14 cellular contexts compared by ENCODE assay signal in the genomic region with DNA sequence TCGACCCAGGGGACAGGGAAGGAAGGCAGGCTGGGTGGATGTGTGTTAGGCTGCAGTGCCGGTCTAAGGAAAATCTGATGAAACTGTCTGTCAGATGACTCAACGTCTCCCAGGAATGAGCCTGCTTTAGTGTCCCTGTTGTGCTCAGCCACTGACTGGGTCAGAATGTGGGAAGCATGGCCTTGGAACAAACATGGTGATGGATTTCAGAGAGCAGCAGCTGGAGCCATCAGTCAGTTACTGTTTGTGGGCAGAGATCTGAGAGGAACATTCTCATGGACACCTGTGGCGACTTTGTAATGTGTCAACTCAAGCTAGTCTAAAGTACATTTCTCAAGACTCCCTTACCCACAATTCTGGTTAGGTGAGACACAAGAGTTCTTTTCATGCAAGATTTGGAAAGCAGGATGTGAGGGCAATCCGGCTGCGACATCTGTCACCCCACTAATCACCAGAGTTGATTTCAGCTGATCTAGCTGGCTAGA.
DNase-seq lines count a peak whose midpoint lies in the region; ATAC-seq and TF ChIP-seq lines count a peak whose summit lies in the region.
"Had no signal": no experiment of that assay in that cellular context is flagged by ENCODE, and none has a peak within 500 bp of the region (broad histone marks: within the 10 kb centered on the region; RNA-seq: fewer than 3 reads in every experiment).

No MANE protein-coding gene starts in this region.

- no peak overlapping the region for H4K91ac ChIP-seq in mesenchymal stem cell (ENCODE audit: low read length)

- no peak overlapping the region for H3K27ac ChIP-seq in AG04450 (ENCODE audit: low read depth, low read length)
- H3K27ac ChIP-seq in KOPT-K1 (ENCODE audit: low read depth, low read length, poor library complexity, severe bottlenecking), result peak overlapping the region; percentile 22
- H3K27ac ChIP-seq in mammary epithelial cell (ENCODE audit: insufficient read depth, low read depth, low read length), result no peak overlapping the region
- H3K27ac ChIP-seq in mesenchymal stem cell (ENCODE audit: low read length, poor library complexity, severe bottlenecking), result peak overlapping the region; percentile 2
- H3K27ac ChIP-seq in CD8-positive, alpha-beta memory T cell (ENCODE audit: low read depth, low read length), result no peak overlapping the region
- H3K27ac ChIP-seq: BLaER1, sigmoid colon had no signal

- in situ Hi-C loops in mammary epithelial cell (cut with MboI; ENCODE audit: low sequenced_read_pairs in 2 of 2), result no loop called here

- no peak overlapping the region for H3K23ac ChIP-seq in mesenchymal stem cell (ENCODE audit: low read length in 2 of 2)

- H4K8ac ChIP-seq in mesenchymal stem cell (ENCODE audit: low read length), result no peak overlapping the region

- peak overlapping the region in 1 of 2 experiments; percentile 24 for H2BK12ac ChIP-seq in mesenchymal stem cell (ENCODE audit: low read length in 2 of 2)

- H2BK15ac ChIP-seq in mesenchymal stem cell (ENCODE audit: low read depth, poor library complexity, severe bottlenecking), result no peak overlapping the region

- H3K79me1 ChIP-seq in mesenchymal stem cell (replicated peaks; ENCODE audit: low read length, poor library complexity, severe bottlenecking), result peaks cover 19% of the 10 kb centered on the region

- 80% methylated on average over 6 of the region's 6 CpGs for WGBS in mammary epithelial cell (ENCODE audit: low coverage, missing lambda C conversion rate)
- 78% methylated on average over 6 of the region's 6 CpGs for WGBS in mesenchymal stem cell

- H3K4ac ChIP-seq in mesenchymal stem cell (ENCODE audit: low read depth in 1 of 2, low read length in 2 of 2), result no peak overlapping the region

- TF ChIP-seq CTCF in AG04450 (IDR thresholded peaks at IDR 0.05; ENCODE audit: low read depth, low read length) (no peak), mammary epithelial cell (conservative IDR thresholded peaks at IDR 0.05 in 1 of 2, IDR thresholded peaks at IDR 0.05 in 1 of 2; ENCODE audit: extremely low read depth in 1 of 2, insufficient read depth in 1 of 2, low read depth in 1 of 2, low read length in 2 of 2) (no peak)

- H2BK5ac ChIP-seq in mesenchymal stem cell (ENCODE audit: low read depth, low read length, poor library complexity, severe bottlenecking), result no peak overlapping the region

- H2AK5ac ChIP-seq in mesenchymal stem cell (ENCODE audit: low read length, severe bottlenecking), result no peak overlapping the region

- H2AFZ ChIP-seq in mammary epithelial cell (ENCODE audit: low read depth, low read length) (no peak overlapping the region), mesenchymal stem cell (ENCODE audit: low read depth, low read length) (no peak overlapping the region)

- no peak overlapping the region for H3K4me2 ChIP-seq in mammary epithelial cell (ENCODE audit: insufficient read depth, low read depth, low read length)
- H3K4me2 ChIP-seq in mesenchymal stem cell (ENCODE audit: low read length, poor library complexity, severe bottlenecking), result no peak overlapping the region
- H3K4me2 ChIP-seq: BLaER1 had no signal

- POLR2A ChIA-PET in AG04450 (lab: Yijun Ruan, JAX), result no interaction called here
- POLR2A ChIA-PET in CD8-positive, alpha-beta memory T cell (lab: Charles Lee), result no interaction called here

- H3K9me3 ChIP-seq in AG04450 (ENCODE audit: control insufficient read depth, insufficient read depth, low read length) (no peaks in the 10 kb centered on the region), KOPT-K1 (ENCODE audit: insufficient read depth, low read length, poor library complexity, severe bottlenecking) (peaks cover 24% of the 10 kb centered on the region), mammary epithelial cell (replicated peaks; ENCODE audit: insufficient read depth, low read length) (no peaks in the 10 kb centered on the region), mesenchymal stem cell (ENCODE audit: control insufficient read depth, low read length) (no peaks in the 10 kb centered on the region)
- H3K9me3 ChIP-seq in CD8-positive, alpha-beta memory T cell (ENCODE audit: low read length), result no peaks in the 10 kb centered on the region
- H3K9me3 ChIP-seq: sigmoid colon had no signal

- H3K4me1 ChIP-seq in mammary epithelial cell (ENCODE audit: insufficient read depth, low read length) (peaks cover 12% of the 10 kb centered on the region), mesenchymal stem cell (ENCODE audit: control insufficient read depth, insufficient read depth, low read depth, low read length) (peaks cover 5% of the 10 kb centered on the region)
- H3K4me1 ChIP-seq in CD8-positive, alpha-beta memory T cell (ENCODE audit: insufficient read depth, low read length), result no peaks in the 10 kb centered on the region
- H3K4me1 ChIP-seq: BLaER1, sigmoid colon had no signal

- dilution Hi-C loops in mammary epithelial cell (cut with HindIII; ENCODE audit: low sequenced_read_pairs), result no loop called here

- no TSS peak for BruUV-seq in mammary epithelial cell (replicated peaks; lab: Mats Ljungman, UMichigan)

- H3K9ac ChIP-seq in mammary epithelial cell (ENCODE audit: insufficient read depth, low read length), result no peak overlapping the region
- no peak overlapping the region for H3K9ac ChIP-seq in mesenchymal stem cell (ENCODE audit: low read length)
- H3K9ac ChIP-seq: BLaER1 had no signal

- H3K4me3 ChIP-seq in AG04450 (ENCODE audit: low read depth, low read length) (no peak overlapping the region), mammary epithelial cell (replicated peaks in 1 of 3; ENCODE audit: insufficient read depth in 1 of 3, low read depth in 2 of 3, low read length in 3 of 3) (no peak overlapping the region), mesenchymal stem cell (ENCODE audit: insufficient read depth in 1 of 2, low read depth in 1 of 2, low read length in 2 of 2) (no peak overlapping the region)
- no peak overlapping the region for H3K4me3 ChIP-seq in CD8-positive, alpha-beta memory T cell (ENCODE audit: low read length)
- H3K4me3 ChIP-seq: BLaER1, sigmoid colon had no signal

- CTCF ChIA-PET in AG04450 (lab: Charles Lee), result interaction anchor here (1.0 kb wide), 1 partner anchor 313 kb away, joined by 3 read pairs; no protein-coding TSS in a partner anchor
- CTCF ChIA-PET in mammary epithelial cell (lab: Charles Lee; ENCODE audit: low non-redundant PET), result no interaction called here
- CTCF ChIA-PET in CD8-positive, alpha-beta memory T cell (lab: Charles Lee), result no interaction called here

- no peak overlapping the region for H3K4me3 Mint-ChIP-seq in CD8-positive, alpha-beta memory T cell
- H3K4me3 Mint-ChIP-seq: activated naive CD4-positive, alpha-beta T cell treated with anti-CD3 and anti-CD28 coated beads, Interleukin-2, amount 10 ng/mL, durations not matched to agents 7 days and 5 days had no signal

- H2BK120ac ChIP-seq in mesenchymal stem cell (ENCODE audit: low read depth, low read length), result no peak overlapping the region

- H3K9me3 Mint-ChIP-seq in CD8-positive, alpha-beta memory T cell, result peaks cover 0 to 2% (median 0%) of the 10 kb centered on the region in 5 donors

- no peaks in the 10 kb centered on the region for H3K79me2 ChIP-seq in mammary epithelial cell (ENCODE audit: insufficient read depth, low read length)

- intact Hi-C loops in mammary epithelial cell (cut with micrococcal nuclease) (no loop called here), left colon (cut with DNase I, micrococcal nuclease) (no loop called here)

- peaks cover 31 to 56% (median 41%) of the 10 kb centered on the region in 3 donors for H3K36me3 Mint-ChIP-seq in CD8-positive, alpha-beta memory T cell

- peak; percentile 18 for DNase-seq in AG04450 (ENCODE audit: low read depth, low spot score)
- peak; percentile 54 for DNase-seq in mammary epithelial cell
- DNase-seq in mesenchymal stem cell, result peak; percentile 90
- DNase-seq in cerebellar cortex (ENCODE audit: low spot score), result no peak
- DNase-seq in CD8-positive, alpha-beta memory T cell, result no peak
- DNase-seq in left colon, result no peak
- DNase-seq: activated CD4-positive, alpha-beta T cell treated with anti-CD3 and anti-CD28 coated beads for 48 hours; activated naive CD4-positive, alpha-beta T cell treated with anti-CD3 and anti-CD28 coated beads, Interleukin-2, amount 10 ng/mL, durations not matched to agents 7 days and 5 days; Karpas-422; NCI-H510A treated with DMSO at 0.1 percent for 48 hours; sigmoid colon had no signal

- no peak for ATAC-seq in left colon
- ATAC-seq in GM21825 (IDR thresholded peaks at IDR 0.05; ENCODE audit: unreplicated experiment), result no peak

- peak overlapping the region in 1 of 2 experiments; percentile 64 for H3K18ac ChIP-seq in mesenchymal stem cell (ENCODE audit: low read depth in 1 of 2, low read length in 2 of 2)

- no peaks in the 10 kb centered on the region for H4K20me1 ChIP-seq in mammary epithelial cell (ENCODE audit: insufficient read depth, low read length)
- H4K20me1 ChIP-seq: BLaER1 had no signal

- no peak overlapping the region for H3K14ac ChIP-seq in mesenchymal stem cell (ENCODE audit: low read length in 2 of 2)

- H3K27ac Mint-ChIP-seq in CD8-positive, alpha-beta memory T cell, result no peak overlapping the region
- H3K27ac Mint-ChIP-seq: activated naive CD4-positive, alpha-beta T cell treated with anti-CD3 and anti-CD28 coated beads, Interleukin-2, amount 10 ng/mL, durations not matched to agents 7 days and 5 days had no signal

- no peaks in the 10 kb centered on the region for H3K27me3 Mint-ChIP-seq in CD8-positive, alpha-beta memory T cell
- H3K27me3 Mint-ChIP-seq: activated naive CD4-positive, alpha-beta T cell treated with anti-CD3 and anti-CD28 coated beads, Interleukin-2, amount 10 ng/mL, durations not matched to agents 7 days and 5 days had no signal

- H3K4me1 Mint-ChIP-seq in CD8-positive, alpha-beta memory T cell, result no peaks in the 10 kb centered on the region

- H3K36me3 ChIP-seq in KOPT-K1 (ENCODE audit: insufficient read depth, low read length) (peaks cover 38% of the 10 kb centered on the region), mammary epithelial cell (ENCODE audit: insufficient read depth, low read length) (peaks cover 2% of the 10 kb centered on the region), mesenchymal stem cell (ENCODE audit: control insufficient read depth in 1 of 2, insufficient read depth in 2 of 2, low read depth in 1 of 2, low read length in 2 of 2) (peaks cover 16 to 19% of the 10 kb centered on the region in 2 experiments)
- H3K36me3 ChIP-seq in CD8-positive, alpha-beta memory T cell (ENCODE audit: insufficient read depth, low read length), result peaks cover 8% of the 10 kb centered on the region

- no peaks in the 10 kb centered on the region for H3K27me3 ChIP-seq in AG04450 (ENCODE audit: control insufficient read depth, insufficient read depth, low read length)
- H3K27me3 ChIP-seq in mammary epithelial cell (ENCODE audit: insufficient read depth, low read length), result no peaks in the 10 kb centered on the region
- H3K27me3 ChIP-seq in mesenchymal stem cell (ENCODE audit: control insufficient read depth in 1 of 2, insufficient read depth in 1 of 2, low read length in 2 of 2), result no peaks in the 10 kb centered on the region
- no peaks in the 10 kb centered on the region for H3K27me3 ChIP-seq in CD8-positive, alpha-beta memory T cell (ENCODE audit: insufficient read depth, low read length, poor library complexity, severe bottlenecking)
- H3K27me3 ChIP-seq: BLaER1, sigmoid colon had no signal

Comparison
In these comparisons a context has a peak if more than half of its experiments do, and no peak if none do; other contexts are left out.
1. DNase-seq: peak in AG04450 (single experiment), mammary epithelial cell (single experiment) and mesenchymal stem cell (single experiment); none in cerebellar cortex (single experiment), CD8-positive, alpha-beta memory T cell (0 of 5) and left colon (0 of 2).
2. H3K27ac ChIP-seq: peak in KOPT-K1 (single experiment) and mesenchymal stem cell (single experiment); none in AG04450 (single experiment), mammary epithelial cell (single experiment) and CD8-positive, alpha-beta memory T cell (single experiment).